In the genomic region with DNA sequence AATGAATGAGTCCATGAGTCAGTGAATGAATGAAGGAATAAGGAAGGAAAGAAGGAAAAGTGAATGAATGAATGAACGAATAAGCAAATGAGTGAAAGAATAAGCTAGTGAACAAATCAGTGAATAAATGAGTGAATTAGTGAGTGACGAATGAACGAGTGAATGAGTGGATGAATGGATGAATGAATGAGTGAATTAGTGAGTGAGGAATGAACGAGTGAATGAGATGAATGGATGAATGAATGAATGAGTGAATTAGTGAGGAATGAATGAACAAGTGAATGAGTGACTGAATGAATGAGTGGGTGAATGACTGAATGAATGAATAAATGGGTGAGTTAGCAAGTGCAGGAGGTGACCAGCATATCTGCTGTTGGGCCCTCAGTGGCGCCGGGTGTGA, we compare ENCODE assay signal across 16 cellular contexts. TPM values are rescaled to one million over a fixed set of nuclear protein-coding genes. Genes with fewer than 3 reads are reported as not detected.
DNase-seq lines count a peak whose midpoint lies in the region; TF ChIP-seq lines count a peak whose summit lies in the region.
"Had no signal": no experiment of that assay in that cellular context is flagged by ENCODE, and none has a peak within 500 bp of the region (broad histone marks: within the 10 kb centered on the region; RNA-seq: fewer than 3 reads in every experiment).

No MANE protein-coding gene starts in this region.

- peak overlapping the region; percentile 79; the same call in 1 of the 2 replicates for H3K27ac ChIP-seq in RWPE1
- H3K27ac ChIP-seq: SK-N-MC had no signal

- no peaks in the 10 kb centered on the region for H3K9me3 Mint-ChIP-seq in T-helper 1 cell treated with Interleukin-12 subunit alpha and Interleukin-12 subunit beta and Interleukin-4 antibody, amounts not matched to agents 30 μg/mL and 1 μg/mL, for 36 hours
- H3K9me3 Mint-ChIP-seq in neural crest cell = no peaks in the 10 kb centered on the region

- H3K36me3 Mint-ChIP-seq in T-helper 1 cell treated with Interleukin-12 subunit alpha and Interleukin-12 subunit beta and Interleukin-4 antibody, amounts not matched to agents 30 μg/mL and 1 μg/mL, for 36 hours (ENCODE audit: low read depth) = no peaks in the 10 kb centered on the region
- no peaks in the 10 kb centered on the region for H3K36me3 Mint-ChIP-seq in neural crest cell (ENCODE audit: low read depth)
- H3K36me3 Mint-ChIP-seq: CD14-positive monocyte had no signal

- peaks cover 6% of the 10 kb centered on the region for H3K27me3 Mint-ChIP-seq in T-helper 1 cell treated with Interleukin-12 subunit alpha and Interleukin-12 subunit beta and Interleukin-4 antibody, amounts not matched to agents 30 μg/mL and 1 μg/mL, for 36 hours (ENCODE audit: low read depth)
- no peaks in the 10 kb centered on the region for H3K27me3 Mint-ChIP-seq in neural crest cell (ENCODE audit: low read depth)

- H3K4me1 Mint-ChIP-seq in T-helper 1 cell treated with Interleukin-12 subunit alpha and Interleukin-12 subunit beta and Interleukin-4 antibody, amounts not matched to agents 30 μg/mL and 1 μg/mL, for 36 hours (ENCODE audit: low read depth) = no peaks in the 10 kb centered on the region
- H3K4me1 Mint-ChIP-seq in neural crest cell = no peaks in the 10 kb centered on the region

- peak overlapping the region; percentile 27 for H3K27ac Mint-ChIP-seq in T-helper 1 cell treated with Interleukin-12 subunit alpha and Interleukin-12 subunit beta and Interleukin-4 antibody, amounts not matched to agents 30 μg/mL and 1 μg/mL, for 36 hours
- no peak overlapping the region for H3K27ac Mint-ChIP-seq in neural crest cell (ENCODE audit: unreplicated experiment)

- DNase-seq in T-helper 1 cell (no peak), RWPE1 (ENCODE audit: low spot score) (no peak), neural crest cell (ENCODE audit: low read depth, low spot score) (no peak), NCI-H1105 treated with DMSO at 0.1 percent for 48 hours (lab: John Stamatoyannopoulos, UW) (no peak), NOMO-1 treated with dmso at 0.1 percent for 144 hours (lab: John Stamatoyannopoulos, UW; ENCODE audit: unreplicated experiment) (no peak)
- DNase-seq: AML-193, DMS79, H7, MM.1S, NCI-H1092 treated with DMSO at 0.1 percent for 48 hours, NCI-H1694 had no signal

- no peak overlapping the region for H3K4me3 Mint-ChIP-seq in T-helper 1 cell treated with Interleukin-12 subunit alpha and Interleukin-12 subunit beta and Interleukin-4 antibody, amounts not matched to agents 30 μg/mL and 1 μg/mL, for 36 hours
- H3K4me3 Mint-ChIP-seq in neural crest cell = peak overlapping the region; percentile 1

- CTCF ChIA-PET in RWPE1 (lab: Yijun Ruan, JAX) = interaction anchor here (0.6 to 1.3 kb wide), 5 partner anchors 155 to 430 kb away, joined by 3 to 8 read pairs (median 3); no protein-coding TSS in a partner anchor

- POLR2A ChIA-PET in RWPE1 (lab: Yijun Ruan, JAX; ENCODE audit: low non-redundant PET) = interaction anchor here (0.6 to 0.9 kb wide), 2 partner anchors 9 to 102 kb away, joined by 3 to 4 read pairs; no protein-coding TSS in a partner anchor

- no peak for TF ChIP-seq CTCF in RWPE1 (conservative IDR thresholded peaks at IDR 0.05; ENCODE audit: low read depth)
- no peak for TF ChIP-seq CTCF in neural crest cell (conservative IDR thresholded peaks at IDR 0.05)

RNA-seq across cellular contexts. Expression of gene SRMS, which starts 3.8 kb away (rescaled TPM):
- not detected in 2 replicates for total RNA-seq in neural crest cell
- total RNA-seq: LHCN-M2, NCI-H460 had no signal

RNA-seq across cellular contexts. Expression of gene PTK6, which starts 6.6 kb away (rescaled TPM):
- not detected in 2 replicates for total RNA-seq in neural crest cell

RNA-seq across cellular contexts. Expression of gene FNDC11, which starts 10.2 kb away (rescaled TPM):
- 1.5 and 1.9 TPM in 2 replicates for total RNA-seq in neural crest cell

RNA-seq across cellular contexts. Expression of gene PPDPF, which starts 23.2 kb away (rescaled TPM):
- total RNA-seq in neural crest cell = 193 and 201 TPM in 2 replicates

RNA-seq across cellular contexts. Expression of gene HELZ2, which starts 30.3 kb away (rescaled TPM):
- total RNA-seq in neural crest cell = 22.3 and 26.5 TPM in 2 replicates
